In genomic region chr1:91018006-91018405, GRCh38 we compare ENCODE assay signal across 8 cellular contexts. TPM values are rescaled to one million over a fixed set of nuclear protein-coding genes. Genes with fewer than 3 reads are reported as not detected.
DNase-seq lines count a peak whose midpoint lies in the region; ATAC-seq, FAIRE-seq and TF ChIP-seq lines count a peak whose summit lies in the region.

No MANE protein-coding gene starts in this region.

- peaks cover 30% of the 10 kb centered on the region for H3K4me1 ChIP-seq in BLaER1

- peaks cover 2% of the 10 kb centered on the region for H3K9me3 Mint-ChIP-seq in activated CD8-positive, alpha-beta T cell treated with anti-CD3 and anti-CD28 coated beads for 36 hours
- no peaks in the 10 kb centered on the region for H3K9me3 Mint-ChIP-seq in immature natural killer cell

- ATAC-seq in activated CD8-positive, alpha-beta T cell treated with anti-CD3 and anti-CD28 coated beads for 36 hours = no peak
- no peak for ATAC-seq in HG02588 (IDR thresholded peaks at IDR 0.05; ENCODE audit: unreplicated experiment)

- CTCF ChIA-PET in activated CD8-positive, alpha-beta T cell treated with anti-CD3 and anti-CD28 coated beads for 36 hours (lab: Charles Lee) = interaction anchor here (0.7 to 2.1 kb wide), 4 partner anchors 21 to 296 kb away, joined by 3 to 11 read pairs (median 4); no protein-coding TSS in a partner anchor

- H3K27ac Mint-ChIP-seq in activated CD8-positive, alpha-beta T cell treated with anti-CD3 and anti-CD28 coated beads for 36 hours = peak overlapping the region; percentile 86
- peak overlapping the region in 5 of 6 donors; percentile 28 to 97 (median 60) for H3K27ac Mint-ChIP-seq in immature natural killer cell

- intact Hi-C loops in activated CD8-positive, alpha-beta T cell treated with anti-CD3 and anti-CD28 coated beads for 36 hours (cut with micrococcal nuclease) = no loop called here

- no peaks in the 10 kb centered on the region for H3K27me3 ChIP-seq in BLaER1

- no peak for TF ChIP-seq POLR2A in H54 (IDR thresholded peaks at IDR 0.05; ENCODE audit: low read depth, low read length)

- peak overlapping the region; percentile 72; the same call in 1 of the 2 replicates for H3K4me2 ChIP-seq in BLaER1

- no peak for DNase-seq in H54 (ENCODE audit: insufficient read length, low spot score)
- DNase-seq in activated CD8-positive, alpha-beta T cell treated with anti-CD3 and anti-CD28 coated beads for 36 hours = no peak
- peak in 1 of 3 donors; percentile 14 for DNase-seq in immature natural killer cell
- no peak for DNase-seq in NCI-H2107 (lab: John Stamatoyannopoulos, UW)
- no peak for DNase-seq in GOT3 (lab: John Stamatoyannopoulos, UW)
- DNase-seq in NCI-H1694 treated with DMSO at 0.1 percent for 48 hours (lab: John Stamatoyannopoulos, UW) = no peak

- peaks cover 42% of the 10 kb centered on the region for H3K36me3 Mint-ChIP-seq in activated CD8-positive, alpha-beta T cell treated with anti-CD3 and anti-CD28 coated beads for 36 hours (ENCODE audit: low read depth)
- no peaks in the 10 kb centered on the region for H3K36me3 Mint-ChIP-seq in immature natural killer cell

- POLR2A ChIA-PET in activated CD8-positive, alpha-beta T cell treated with anti-CD3 and anti-CD28 coated beads for 36 hours (lab: Charles Lee) = interaction anchor here (0.7 to 1.2 kb wide), 2 partner anchors 67 to 928 kb away, joined by 3 read pairs; no protein-coding TSS in a partner anchor

- no peak overlapping the region for H3K27ac ChIP-seq in BLaER1

- H3K9ac ChIP-seq in BLaER1 = no peak overlapping the region

- no peaks in the 10 kb centered on the region for H3K27me3 Mint-ChIP-seq in activated CD8-positive, alpha-beta T cell treated with anti-CD3 and anti-CD28 coated beads for 36 hours
- peaks cover 8 to 16% (median 10%) of the 10 kb centered on the region in 3 donors for H3K27me3 Mint-ChIP-seq in immature natural killer cell (ENCODE audit: low read depth in 3 of 3)

- peaks cover 38% of the 10 kb centered on the region; the same call in 1 of the 2 replicates for H3K36me3 ChIP-seq in BLaER1

- peak; percentile 11 for FAIRE-seq in H54 (lab: Jason Lieb, UNC)

- H4K20me1 ChIP-seq in BLaER1 = peaks cover 79% of the 10 kb centered on the region

- H3K4me3 ChIP-seq in BLaER1 = no peak overlapping the region

- H3K4me1 Mint-ChIP-seq in activated CD8-positive, alpha-beta T cell treated with anti-CD3 and anti-CD28 coated beads for 36 hours (ENCODE audit: low read depth) = peaks cover 70% of the 10 kb centered on the region
- H3K4me1 Mint-ChIP-seq in immature natural killer cell = peaks cover 72 to 90% of the 10 kb centered on the region in 2 donors

- TF ChIP-seq CTCF in activated CD8-positive, alpha-beta T cell treated with anti-CD3 and anti-CD28 coated beads for 36 hours (IDR thresholded peaks at IDR 0.05) = no peak

- H3K4me3 Mint-ChIP-seq in activated CD8-positive, alpha-beta T cell treated with anti-CD3 and anti-CD28 coated beads for 36 hours = peak overlapping the region; percentile 99
- H3K4me3 Mint-ChIP-seq in immature natural killer cell = peak overlapping the region in 2 of 5 donors; percentile 27 to 30

- no peaks in the 10 kb centered on the region for H3K9me3 ChIP-seq in BLaER1

RNA-seq across cellular contexts. Expression of gene ZNF644, which starts 3.8 kb away (rescaled TPM):
- 10 to 100 TPM; 43.4 to 44.9 TPM for total RNA-seq in activated CD8-positive, alpha-beta T cell treated with anti-CD3 and anti-CD28 coated beads for 36 hours
- 10 to 100 TPM; 32.6 to 53.9 (median 34.0) TPM for polyA plus RNA-seq in immature natural killer cell
